Comparison of ENCODE assay signal across 18 cellular contexts in genomic region chr7:47804767-47805545, GRCh38.
DNase-seq lines count a peak whose midpoint lies in the region; ATAC-seq and TF ChIP-seq lines count a peak whose summit lies in the region.
"Had no signal": no experiment of that assay in that cellular context is flagged by ENCODE, and none has a peak within 500 bp of the region (broad histone marks: within the 10 kb centered on the region; RNA-seq: fewer than 3 reads in every experiment).

No MANE protein-coding gene starts in this region.

- H3K27me3 ChIP-seq in sigmoid colon = no peaks in the 10 kb centered on the region
- H3K27me3 ChIP-seq: tibial artery had no signal

- no peaks in the 10 kb centered on the region for H3K9me3 ChIP-seq in sigmoid colon
- H3K9me3 ChIP-seq: tibial artery had no signal

- H3K36me3 ChIP-seq in sigmoid colon = no peaks in the 10 kb centered on the region
- H3K36me3 ChIP-seq: tibial artery had no signal

- H3K4me3 ChIP-seq in choroid plexus epithelial cell (ENCODE audit: low read depth, low read length) = no peak overlapping the region
- H3K4me3 ChIP-seq in sigmoid colon = no peak overlapping the region
- H3K4me3 ChIP-seq: tibial artery had no signal

- intact Hi-C loops in sigmoid colon (cut with DNase I) = no loop called here

- peak; percentile 33 for DNase-seq in NCI-H146 (lab: John Stamatoyannopoulos, UW)
- no peak for DNase-seq in NCI-H146 treated with DMSO at 0.1 percent for 48 hours (lab: John Stamatoyannopoulos, UW; ENCODE audit: unreplicated experiment)
- peak; percentile 46 for DNase-seq in NCI-H1694 treated with DMSO at 0.1 percent for 48 hours (lab: John Stamatoyannopoulos, UW)
- peak; percentile 34 for DNase-seq in choroid plexus epithelial cell (ENCODE audit: low read depth)
- peak; percentile 53 for DNase-seq in renal cortical epithelial cell (ENCODE audit: low read depth)
- no peak for DNase-seq in NCI-H2196 treated with DMSO at 0.1 percent for 48 hours (lab: John Stamatoyannopoulos, UW; ENCODE audit: unreplicated experiment)
- DNase-seq in sigmoid colon = no peak
- DNase-seq: activated CD4-positive, alpha-beta T cell treated with anti-CD3 and anti-CD28 coated beads for 4 hours; activated CD8-positive, alpha-beta memory T cell treated with anti-CD3 and anti-CD28 coated beads, Interleukin-2, amount 10 ng/mL, durations not matched to agents 7 days and 5 days; effector memory CD8-positive, alpha-beta T cell; GOT3; mesendoderm; NCI-H2107; nephron progenitor cell; stimulated activated naive B cell treated with anti-CD40 and anti-IgM and Interleukin-4, amounts not matched to agents 10 μg/mL and 1 μg/mL and 100 μg/mL, for 72 hours; tibial artery had no signal

- no peak for TF ChIP-seq EP300 in sigmoid colon (IDR thresholded peaks at IDR 0.05)

- no peak overlapping the region for H3K27ac ChIP-seq in sigmoid colon
- H3K27ac ChIP-seq: HL-60 had no signal

- 60 to 81% methylated on average over 6 of the region's 6 CpGs for WGBS in sigmoid colon, 2 donors

- ATAC-seq in GM18868 (IDR thresholded peaks at IDR 0.05; ENCODE audit: unreplicated experiment) = no peak
- ATAC-seq: activated CD8-positive, alpha-beta memory T cell treated with anti-CD3 and anti-CD28 coated beads, Interleukin-2, amount 10 ng/mL, durations not matched to agents 7 days and 5 days; effector memory CD8-positive, alpha-beta T cell; stimulated activated naive B cell treated with anti-CD40 and anti-IgM and Interleukin-4, amounts not matched to agents 10 μg/mL and 1 μg/mL and 100 μg/mL, for 72 hours had no signal

- H3K4me1 ChIP-seq in sigmoid colon = peaks cover 0 to 25% (median 14%) of the 10 kb centered on the region in 4 donors

- TF ChIP-seq CTCF in choroid plexus epithelial cell (conservative IDR thresholded peaks at IDR 0.05; ENCODE audit: low read depth, low read length) = no peak
- TF ChIP-seq CTCF in sigmoid colon (IDR thresholded peaks at IDR 0.05) = no peak

- TF ChIP-seq POLR2A in sigmoid colon (IDR thresholded peaks at IDR 0.05) = no peak

Comparison
In these comparisons a context has a peak if more than half of its experiments do, and no peak if none do; other contexts are left out.
1. DNase-seq: peak in NCI-H146 (single experiment), NCI-H1694 treated with DMSO at 0.1 percent for 48 hours (single experiment), choroid plexus epithelial cell (single experiment) and renal cortical epithelial cell (single experiment); none in NCI-H146 treated with DMSO at 0.1 percent for 48 hours (single experiment), NCI-H2196 treated with DMSO at 0.1 percent for 48 hours (single experiment) and sigmoid colon (single experiment).